8 cellular contexts compared by ENCODE assay signal in genomic region chr19:43504426-43505185, GRCh38. TPM values are rescaled to one million over a fixed set of nuclear protein-coding genes. Genes with fewer than 3 reads are reported as not detected.
DNase-seq lines count a peak whose midpoint lies in the region; ATAC-seq lines count a peak whose summit lies in the region.

TSS of gene PHLDB3 (minus strand) at chr19:43504746. CDS start at chr19:43504118, 628 bp downstream.

- H3K4me3 ChIP-seq in SJSA1, result peak within 1 kb of the TSS; percentile 67

- in situ Hi-C loops in T47D (cut with HindIII; ENCODE audit: low pct_unique_long_range_greater_than_20kb, low sequenced_read_pairs), result no loop called here

- peak; percentile 26 for ATAC-seq in HG03159 (IDR thresholded peaks at IDR 0.05; ENCODE audit: unreplicated experiment)

- peak within 1 kb of the TSS; percentile 30; the same call in 1 of the 2 replicates for H3K27ac ChIP-seq in SJSA1
- peak within 1 kb of the TSS; percentile 75 for H3K27ac ChIP-seq in layer of hippocampus (ENCODE audit: low read depth, low read length)

- no peaks in the 10 kb centered on the region for H3K9me3 ChIP-seq in SJSA1 (replicated peaks)

- H3K27me3 ChIP-seq in SJSA1 (replicated peaks) (no peaks in the 10 kb centered on the region), layer of hippocampus (ENCODE audit: control insufficient read depth, insufficient read depth, low read length) (no peaks in the 10 kb centered on the region)

- peaks cover 11% of the 10 kb centered on the region for H3K36me3 ChIP-seq in SJSA1

- peaks cover 8% of the 10 kb centered on the region for H3K4me1 ChIP-seq in SJSA1 (replicated peaks)

- DNase-seq in activated T-cell treated with anti-CD3 and anti-CD28 coated beads for 1 hour (ENCODE audit: low read depth), result peak; percentile 42
- no peak for DNase-seq in activated T-cell treated with anti-CD3 and anti-CD28 coated beads, Interleukin-2, amount 50 U/mL, for 1 hour
- no peak for DNase-seq in SJSA1 (ENCODE audit: low read depth in 1 of 2, low spot score in 2 of 2)
- DNase-seq in T47D (ENCODE audit: low read depth in 1 of 2, low spot score in 1 of 2), result peak; percentile 35 to 77
- peak; percentile 40 for DNase-seq in stimulated activated CD4-positive, alpha-beta T cell treated with anti-CD3 and anti-CD28 coated beads, Interleukin-2, amount 100 ng/mL, for 4 hours (ENCODE audit: low read depth)
- DNase-seq in SIG-M5 treated with dmso at 0.1 percent for 504 hours (lab: John Stamatoyannopoulos, UW; ENCODE audit: unreplicated experiment), result no peak

RNA-seq across cellular contexts. Expression of gene PHLDB3, which starts in this region (rescaled TPM):
- 15.1 and 15.8 TPM in 2 replicates for total RNA-seq in SJSA1 (2014; rRNA removed; shearing (Covaris generic))

Comparison
In these comparisons a context has a peak if more than half of its experiments do, and no peak if none do; other contexts are left out.
1. DNase-seq: peak in activated T-cell treated with anti-CD3 and anti-CD28 coated beads for 1 hour (single experiment), T47D (2 of 2) and stimulated activated CD4-positive, alpha-beta T cell treated with anti-CD3 and anti-CD28 coated beads, Interleukin-2, amount 100 ng/mL, for 4 hours (single experiment); none in activated T-cell treated with anti-CD3 and anti-CD28 coated beads, Interleukin-2, amount 50 U/mL, for 1 hour (single experiment), SJSA1 (0 of 2) and SIG-M5 treated with dmso at 0.1 percent for 504 hours (single experiment).